1 cellular context compared by ENCODE assay signal in the genomic region with DNA sequence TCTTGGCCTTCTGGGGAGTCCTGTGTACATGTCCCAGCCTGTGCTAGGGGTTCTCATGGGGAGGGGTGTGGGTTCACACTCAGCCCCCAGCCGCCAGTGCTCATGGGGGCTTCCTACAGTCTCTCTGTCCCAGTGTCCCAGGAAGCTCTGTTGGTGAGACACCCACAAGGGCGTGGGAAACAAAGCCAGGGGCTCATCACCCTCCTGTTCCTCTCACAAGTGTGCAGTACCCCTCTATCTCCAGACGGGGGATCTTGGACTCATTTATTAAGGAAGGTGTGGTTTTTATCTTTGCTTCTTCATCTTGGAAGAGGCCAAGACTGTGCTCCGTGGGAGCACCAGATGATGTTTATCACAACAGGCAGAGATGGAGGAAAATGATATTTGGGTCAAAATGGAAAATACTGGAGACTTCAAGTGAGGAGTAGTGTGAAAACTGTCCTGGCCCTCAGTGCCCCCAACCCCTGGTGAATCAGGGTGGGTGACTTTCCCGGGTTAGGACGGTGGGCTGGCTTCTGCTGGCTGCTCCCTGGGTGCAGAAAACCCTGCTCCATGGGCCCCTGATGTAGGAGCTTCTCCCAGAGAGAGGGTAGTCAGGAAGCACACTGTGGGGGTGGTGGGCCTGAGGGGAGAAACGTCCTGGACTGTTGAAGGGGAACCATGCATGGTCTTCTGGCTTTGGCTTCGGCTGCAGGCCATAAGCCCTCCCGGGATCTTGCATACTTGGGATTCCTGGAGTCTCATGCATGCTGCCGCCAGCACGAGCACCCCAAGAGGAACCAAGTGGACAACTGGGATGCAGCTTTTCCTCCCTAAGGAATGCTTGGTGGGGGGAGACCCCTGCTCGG.
TF ChIP-seq lines count a peak whose summit lies in the region.

No MANE protein-coding gene starts in this region.

TF ChIP-seq in K562, 482 proteins besides CTCF, POLR2A, EP300 and RAD21:
- TF ChIP-seq ZNF263 (CRISPR knock-in tag; IDR thresholded peaks at IDR 0.05; ENCODE audit: borderline replicate concordance) (peak; percentile 49; the same call in 1 of the 2 replicates), MBD2 (IDR thresholded peaks at IDR 0.05; ENCODE audit: borderline replicate concordance, low read depth) (no peak)
TF ChIP-seq in K562: peak in this region for 1.
